Comparison of ENCODE assay signal across 14 cellular contexts in genomic region chr1:223870617-223871574, GRCh38. TPM values are rescaled to one million over a fixed set of nuclear protein-coding genes. Genes with fewer than 3 reads are reported as not detected.
DNase-seq lines count a peak whose midpoint lies in the region; ATAC-seq and TF ChIP-seq lines count a peak whose summit lies in the region.
"Had no signal": no experiment of that assay in that cellular context is flagged by ENCODE, and none has a peak within 500 bp of the region (broad histone marks: within the 10 kb centered on the region; RNA-seq: fewer than 3 reads in every experiment).

No MANE protein-coding gene starts in this region.

- WGBS in esophagus muscularis mucosa, result 60% methylated on average over 14 of the region's 14 CpGs
- 56 to 66% methylated on average over 8 to 11 of the region's 14 CpGs for WGBS in thyroid gland, 2 donors

- no peaks in the 10 kb centered on the region for H3K9me3 Mint-ChIP-seq in activated naive CD4-positive, alpha-beta T cell treated with anti-CD3 and anti-CD28 coated beads, Interleukin-2, amount 10 ng/mL, durations not matched to agents 7 days and 5 days
- H3K9me3 Mint-ChIP-seq in activated naive CD4-positive, alpha-beta T cell treated with anti-CD3 and anti-CD28 coated beads, Interleukin-2, amount 50 U/mL, for 72 hours, result no peaks in the 10 kb centered on the region

- H3K4me3 ChIP-seq in esophagus muscularis mucosa (no peak overlapping the region), thyroid gland (replicated peaks in 1 of 3) (no peak overlapping the region), ascending aorta (no peak overlapping the region)
- H3K4me3 ChIP-seq: adrenal gland, suprapubic skin had no signal

- H3K36me3 Mint-ChIP-seq in activated naive CD4-positive, alpha-beta T cell treated with anti-CD3 and anti-CD28 coated beads, Interleukin-2, amount 10 ng/mL, durations not matched to agents 7 days and 5 days, result no peaks in the 10 kb centered on the region
- no peaks in the 10 kb centered on the region for H3K36me3 Mint-ChIP-seq in activated naive CD4-positive, alpha-beta T cell treated with anti-CD3 and anti-CD28 coated beads, Interleukin-2, amount 50 U/mL, for 72 hours

- H3K27ac ChIP-seq in esophagus muscularis mucosa (replicated peaks in 1 of 4) (no peak overlapping the region), thyroid gland (no peak overlapping the region), ascending aorta (no peak overlapping the region)
- H3K27ac ChIP-seq: adrenal gland, heart left ventricle, suprapubic skin had no signal

- peak overlapping the region; percentile 19 for H3K4me3 Mint-ChIP-seq in activated naive CD4-positive, alpha-beta T cell treated with anti-CD3 and anti-CD28 coated beads, Interleukin-2, amount 10 ng/mL, durations not matched to agents 7 days and 5 days

- H3K27me3 Mint-ChIP-seq in activated naive CD4-positive, alpha-beta T cell treated with anti-CD3 and anti-CD28 coated beads, Interleukin-2, amount 10 ng/mL, durations not matched to agents 7 days and 5 days, result peaks cover 50% of the 10 kb centered on the region

- TF ChIP-seq CTCF in esophagus muscularis mucosa (IDR thresholded peaks at IDR 0.05) (no peak), thyroid gland (IDR thresholded peaks at IDR 0.05) (no peak), ascending aorta (IDR thresholded peaks at IDR 0.05) (no peak)

- intact Hi-C loops in esophagus muscularis mucosa (cut with DNase I) (no loop called here), thyroid gland (cut with DNase I) (no loop called here), ascending aorta (cut with DNase I) (no loop called here)

- no peak for ATAC-seq in activated naive CD4-positive, alpha-beta T cell treated with anti-CD3 and anti-CD28 coated beads, Interleukin-2, amount 50 U/mL, for 72 hours

- TF ChIP-seq EP300 in esophagus muscularis mucosa (IDR thresholded peaks at IDR 0.05), result no peak

- no peak overlapping the region for H3K27ac Mint-ChIP-seq in activated naive CD4-positive, alpha-beta T cell treated with anti-CD3 and anti-CD28 coated beads, Interleukin-2, amount 10 ng/mL, durations not matched to agents 7 days and 5 days
- H3K27ac Mint-ChIP-seq in activated naive CD4-positive, alpha-beta T cell treated with anti-CD3 and anti-CD28 coated beads, Interleukin-2, amount 50 U/mL, for 72 hours, result no peak overlapping the region

- TF ChIP-seq POLR2A in esophagus muscularis mucosa (IDR thresholded peaks at IDR 0.05; ENCODE audit: low read depth), result no peak
- no peak for TF ChIP-seq POLR2A in thyroid gland (IDR thresholded peaks at IDR 0.05)

- DNase-seq in activated naive CD4-positive, alpha-beta T cell treated with anti-CD3 and anti-CD28 coated beads, Interleukin-2, amount 10 ng/mL, durations not matched to agents 7 days and 5 days, result no peak
- no peak for DNase-seq in activated naive CD4-positive, alpha-beta T cell treated with anti-CD3 and anti-CD28 coated beads, Interleukin-2, amount 50 U/mL, for 72 hours (ENCODE audit: low spot score in 2 of 2)
- DNase-seq in OCI-M2 (lab: John Stamatoyannopoulos, UW; ENCODE audit: unreplicated experiment) (peak; percentile 85), esophagus muscularis mucosa (ENCODE audit: extremely low spot score) (peak; percentile 80), thyroid gland (peak; percentile 14 to 16), NCI-H2196 treated with DMSO at 0.1 percent for 48 hours (lab: John Stamatoyannopoulos, UW; ENCODE audit: unreplicated experiment) (no peak), NCI-H774 (lab: John Stamatoyannopoulos, UW) (no peak), ascending aorta (ENCODE audit: low spot score in 2 of 2) (no peak)
- DNase-seq: activated CD8-positive, alpha-beta memory T cell treated with anti-CD3 and anti-CD28 coated beads for 24 hours; heart left ventricle; NCI-H1092; SW 1271 had no signal

- H3K36me3 ChIP-seq in esophagus muscularis mucosa, result no peaks in the 10 kb centered on the region
- H3K36me3 ChIP-seq in thyroid gland, result no peaks in the 10 kb centered on the region
- H3K36me3 ChIP-seq in ascending aorta, result no peaks in the 10 kb centered on the region
- H3K36me3 ChIP-seq: adrenal gland, heart left ventricle, suprapubic skin had no signal

- no peaks in the 10 kb centered on the region for H3K4me1 ChIP-seq in esophagus muscularis mucosa
- H3K4me1 ChIP-seq in thyroid gland, result no peaks in the 10 kb centered on the region
- H3K4me1 ChIP-seq in ascending aorta, result no peaks in the 10 kb centered on the region
- H3K4me1 ChIP-seq: adrenal gland, heart left ventricle had no signal

- H3K27me3 ChIP-seq in esophagus muscularis mucosa, result peaks cover 0 to 7% (median 0%) of the 10 kb centered on the region in 4 donors
- H3K27me3 ChIP-seq in thyroid gland, result no peaks in the 10 kb centered on the region
- no peaks in the 10 kb centered on the region for H3K27me3 ChIP-seq in ascending aorta
- H3K27me3 ChIP-seq: adrenal gland, heart left ventricle, suprapubic skin had no signal

- CTCF ChIA-PET in activated naive CD4-positive, alpha-beta T cell treated with anti-CD3 and anti-CD28 coated beads, Interleukin-2, amount 10 ng/mL, durations not matched to agents 7 days and 5 days (lab: Charles Lee), result no interaction called here

- no peaks in the 10 kb centered on the region for H3K4me1 Mint-ChIP-seq in activated naive CD4-positive, alpha-beta T cell treated with anti-CD3 and anti-CD28 coated beads, Interleukin-2, amount 10 ng/mL, durations not matched to agents 7 days and 5 days

- H3K9me3 ChIP-seq in esophagus muscularis mucosa (no peaks in the 10 kb centered on the region), thyroid gland (no peaks in the 10 kb centered on the region), ascending aorta (no peaks in the 10 kb centered on the region)
- H3K9me3 ChIP-seq: adrenal gland, suprapubic skin had no signal

RNA-seq across cellular contexts. Expression of gene TP53BP2, which starts 25.1 kb away (rescaled TPM):
- total RNA-seq in activated naive CD4-positive, alpha-beta T cell treated with anti-CD3 and anti-CD28 coated beads, Interleukin-2, amount 50 U/mL, for 72 hours, result 10 to 100 TPM; 21.9 to 57.1 TPM
- total RNA-seq in esophagus muscularis mucosa (100 to 1,000 TPM in 1 of 4 donors, 10 to 100 TPM in 3; 26.6 to 106 (median 43.8) TPM), thyroid gland (10 to 100 TPM; 58.2 to 98.0 (median 76.1) TPM), ascending aorta (162 TPM)

Comparison
In these comparisons a context has a peak if more than half of its experiments do, and no peak if none do; other contexts are left out.
1. DNase-seq: peak in OCI-M2 (single experiment), esophagus muscularis mucosa (single experiment) and thyroid gland (2 of 2); none in activated naive CD4-positive, alpha-beta T cell treated with anti-CD3 and anti-CD28 coated beads, Interleukin-2, amount 10 ng/mL, durations not matched to agents 7 days and 5 days (single experiment), activated naive CD4-positive, alpha-beta T cell treated with anti-CD3 and anti-CD28 coated beads, Interleukin-2, amount 50 U/mL, for 72 hours (0 of 2), NCI-H2196 treated with DMSO at 0.1 percent for 48 hours (single experiment), NCI-H774 (single experiment) and ascending aorta (0 of 2).